ENCODE assay signal across 1 cellular context in the genomic region with DNA sequence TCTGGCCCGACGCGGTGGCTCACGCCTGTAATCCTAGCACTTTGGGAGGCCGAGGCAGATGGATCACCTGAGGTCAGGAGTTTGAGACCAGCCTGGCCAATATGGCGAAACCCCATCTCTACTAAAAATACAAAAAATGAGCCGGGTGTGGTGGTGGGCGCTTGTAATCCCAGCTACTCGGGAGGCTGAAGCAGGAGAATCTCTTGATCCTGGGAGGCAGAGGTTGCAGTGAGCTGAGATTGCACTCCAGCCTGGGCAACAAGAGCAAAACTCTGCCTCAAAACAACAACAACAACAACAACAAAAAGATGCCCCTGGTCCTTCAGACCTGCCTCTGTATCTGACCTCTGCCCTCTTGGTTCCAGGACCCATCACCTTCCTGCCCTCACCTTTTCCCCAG.
A peak's percentile ranks its signal among the peaks of the same experiment; 100 is the strongest.
TF ChIP-seq lines count a peak whose summit lies in the region.

No MANE protein-coding gene starts in this region.

TF ChIP-seq in HepG2, 621 proteins besides CTCF, POLR2A, EP300 and RAD21:
- TF ChIP-seq, protein P1, sequence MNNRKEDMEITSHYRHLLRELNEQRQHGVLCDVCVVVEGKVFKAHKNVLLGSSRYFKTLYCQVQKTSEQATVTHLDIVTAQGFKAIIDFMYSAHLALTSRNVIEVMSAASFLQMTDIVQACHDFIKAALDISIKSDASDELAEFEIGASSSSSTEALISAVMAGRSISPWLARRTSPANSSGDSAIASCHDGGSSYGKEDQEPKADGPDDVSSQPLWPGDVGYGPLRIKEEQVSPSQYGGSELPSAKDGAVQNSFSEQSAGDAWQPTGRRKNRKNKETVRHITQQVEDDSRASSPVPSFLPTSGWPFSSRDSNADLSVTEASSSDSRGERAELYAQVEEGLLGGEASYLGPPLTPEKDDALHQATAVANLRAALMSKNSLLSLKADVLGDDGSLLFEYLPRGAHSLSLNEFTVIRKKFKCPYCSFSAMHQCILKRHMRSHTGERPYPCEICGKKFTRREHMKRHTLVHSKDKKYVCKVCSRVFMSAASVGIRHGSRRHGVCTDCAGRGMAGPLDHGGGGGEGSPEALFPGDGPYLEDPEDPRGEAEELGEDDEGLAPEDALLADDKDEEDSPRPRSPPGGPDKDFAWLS (CRISPR knock-in tag; IDR thresholded peaks at IDR 0.05; ENCODE audit: borderline replicate concordance): 0 out of 2 replicates have a peak, but pooled peaks have one; percentile 8
